ENCODE assay signal across 18 cellular contexts in genomic region chr6:147219463-147219862, GRCh38. TPM values are rescaled to one million over a fixed set of nuclear protein-coding genes. Genes with fewer than 3 reads are reported as not detected.
DNase-seq lines count a peak whose midpoint lies in the region; ATAC-seq and TF ChIP-seq lines count a peak whose summit lies in the region.
"Had no signal": no experiment of that assay in that cellular context is flagged by ENCODE, and none has a peak within 500 bp of the region (broad histone marks: within the 10 kb centered on the region; RNA-seq: fewer than 3 reads in every experiment).

No MANE protein-coding gene starts in this region.

- H3K27me3 Mint-ChIP-seq in MCF 10A (ENCODE audit: insufficient read depth, unreplicated experiment) (no peaks in the 10 kb centered on the region), WTC11 (ENCODE audit: low read depth) (no peaks in the 10 kb centered on the region), neural crest cell (ENCODE audit: low read depth) (no peaks in the 10 kb centered on the region)
- H3K27me3 Mint-ChIP-seq: CD4-positive, CD25-positive, alpha-beta regulatory T cell; CD8-positive, alpha-beta memory T cell had no signal

- H3K9me3 Mint-ChIP-seq in MCF 10A (ENCODE audit: unreplicated experiment) (no peaks in the 10 kb centered on the region), WTC11 (no peaks in the 10 kb centered on the region), neural crest cell (no peaks in the 10 kb centered on the region)
- H3K9me3 Mint-ChIP-seq: CD4-positive, CD25-positive, alpha-beta regulatory T cell; CD8-positive, alpha-beta memory T cell had no signal

- H3K4me1 ChIP-seq in breast epithelium, result no peaks in the 10 kb centered on the region
- H3K4me1 ChIP-seq: BE2C had no signal

- no peaks in the 10 kb centered on the region for H3K9me3 ChIP-seq in breast epithelium
- H3K9me3 ChIP-seq: BE2C, HAP-1 had no signal

- CTCF ChIA-PET in MCF 10A (lab: Yijun Ruan, JAX), result interaction anchor here (4.5 kb wide), 1 partner anchor 316 kb away, joined by 26 read pairs; no protein-coding TSS in a partner anchor
- CTCF ChIA-PET in WTC11 (lab: Charles Lee), result interaction anchor here (0.6 kb wide), 1 partner anchor 43 kb away, joined by 3 read pairs; no protein-coding TSS in a partner anchor

- ATAC-seq in WTC11, result no peak

- H3K4me1 Mint-ChIP-seq in MCF 10A (ENCODE audit: insufficient read depth, unreplicated experiment) (peaks cover 34% of the 10 kb centered on the region), WTC11 (peaks cover 21% of the 10 kb centered on the region), neural crest cell (peaks cover 27% of the 10 kb centered on the region)

- POLR2A ChIA-PET in MCF 10A (lab: Yijun Ruan, JAX) (interaction anchor here (0.8 to 3.4 kb wide), 4 partner anchors 9 to 14 kb away, joined by 5 to 18 read pairs (median 10); partner anchors contain the start of gene STXBP5), WTC11 (lab: Charles Lee) (no interaction called here)

- peaks cover 39% of the 10 kb centered on the region for H3K36me3 Mint-ChIP-seq in MCF 10A (ENCODE audit: insufficient read depth, unreplicated experiment)
- peaks cover 4% of the 10 kb centered on the region; the same call in 1 of the 2 replicates for H3K36me3 Mint-ChIP-seq in WTC11
- peaks cover 7% of the 10 kb centered on the region for H3K36me3 Mint-ChIP-seq in neural crest cell (ENCODE audit: low read depth)

- intact Hi-C loops in MCF 10A (cut with micrococcal nuclease), result no loop called here
- intact Hi-C loops in breast epithelium (cut with DNase I; ENCODE audit: low total_unique reads), result no loop called here

- H3K4me3 ChIP-seq in breast epithelium, result no peak overlapping the region
- H3K4me3 ChIP-seq: GM23248, HAP-1 had no signal

- H3K27ac Mint-ChIP-seq in MCF 10A (ENCODE audit: low read depth, unreplicated experiment) (peak overlapping the region; percentile 12), WTC11 (peak overlapping the region; percentile 9; the same call in 1 of the 2 replicates), neural crest cell (ENCODE audit: unreplicated experiment) (peak overlapping the region; percentile 84)

- BruUV-seq in MCF 10A (replicated peaks; lab: Mats Ljungman, UMichigan), result no TSS peak

- H3K27ac ChIP-seq in breast epithelium, result no peak overlapping the region
- H3K27ac ChIP-seq: GM23248 had no signal

- TF ChIP-seq POLR2A in breast epithelium (IDR thresholded peaks at IDR 0.05), result no peak

- DNase-seq in MCF 10A (ENCODE audit: unreplicated experiment) (no peak), breast epithelium (ENCODE audit: low spot score in 2 of 2) (no peak), WTC11 (ENCODE audit: low spot score) (no peak), neural crest cell (ENCODE audit: low read depth, low spot score) (no peak), nucleus accumbens (lab: John Stamatoyannopoulos, UW) (no peak)
- DNase-seq in activated effector memory CD4-positive, alpha-beta T cell treated with anti-CD3 and anti-CD28 coated beads, Interleukin-2, amount 50 U/mL, for 16 hours, result no peak
- DNase-seq: ACHN; BE2C; C1 segment of cervical spinal cord; CD4-positive, CD25-positive, alpha-beta regulatory T cell; CD8-positive, alpha-beta memory T cell; COR-L47; DMS 273 treated with DMSO at 0.1 percent for 48 hours; DMS53; DND-41; EL; GM23248 had no signal

- TF ChIP-seq CTCF in MCF 10A (IDR thresholded peaks at IDR 0.05; ENCODE audit: unreplicated experiment) (no peak), breast epithelium (IDR thresholded peaks at IDR 0.05) (no peak), WTC11 (IDR thresholded peaks at IDR 0.05) (no peak), neural crest cell (conservative IDR thresholded peaks at IDR 0.05) (no peak)

- no peaks in the 10 kb centered on the region for H3K27me3 ChIP-seq in breast epithelium
- H3K27me3 ChIP-seq: BE2C had no signal

- no peak overlapping the region for H3K4me3 Mint-ChIP-seq in MCF 10A (ENCODE audit: unreplicated experiment)
- no peak overlapping the region for H3K4me3 Mint-ChIP-seq in WTC11
- H3K4me3 Mint-ChIP-seq in neural crest cell, result no peak overlapping the region
- H3K4me3 Mint-ChIP-seq: CD8-positive, alpha-beta memory T cell had no signal

- no peaks in the 10 kb centered on the region for H3K36me3 ChIP-seq in breast epithelium
- H3K36me3 ChIP-seq: HAP-1 had no signal

TF ChIP-seq in WTC11, 78 proteins besides CTCF, POLR2A, EP300 and RAD21:
- TF ChIP-seq GRHL2 (CRISPR knock-in tag; IDR thresholded peaks at IDR 0.05; ENCODE audit: insufficient replicate concordance, severe bottlenecking) (no peak), SP1 (CRISPR knock-in tag; conservative IDR thresholded peaks at IDR 0.05) (no peak), ELF4 (CRISPR knock-in tag; IDR thresholded peaks at IDR 0.05; ENCODE audit: low read depth) (no peak), STAT6 (CRISPR knock-in tag; conservative IDR thresholded peaks at IDR 0.05; ENCODE audit: low read depth) (no peak), NFATC4 (CRISPR knock-in tag; IDR thresholded peaks at IDR 0.05) (no peak), IRF2 (CRISPR knock-in tag; IDR thresholded peaks at IDR 0.05; ENCODE audit: borderline replicate concordance, low read depth) (no peak), ZSCAN18 (CRISPR knock-in tag; IDR thresholded peaks at IDR 0.05) (no peak), ZNF121 (CRISPR knock-in tag; IDR thresholded peaks at IDR 0.05) (no peak), NR3C1 (CRISPR knock-in tag; conservative IDR thresholded peaks at IDR 0.05; ENCODE audit: low read depth) (no peak), ZNF138 (CRISPR knock-in tag; conservative IDR thresholded peaks at IDR 0.05) (no peak)
- TF ChIP-seq, protein P1, sequence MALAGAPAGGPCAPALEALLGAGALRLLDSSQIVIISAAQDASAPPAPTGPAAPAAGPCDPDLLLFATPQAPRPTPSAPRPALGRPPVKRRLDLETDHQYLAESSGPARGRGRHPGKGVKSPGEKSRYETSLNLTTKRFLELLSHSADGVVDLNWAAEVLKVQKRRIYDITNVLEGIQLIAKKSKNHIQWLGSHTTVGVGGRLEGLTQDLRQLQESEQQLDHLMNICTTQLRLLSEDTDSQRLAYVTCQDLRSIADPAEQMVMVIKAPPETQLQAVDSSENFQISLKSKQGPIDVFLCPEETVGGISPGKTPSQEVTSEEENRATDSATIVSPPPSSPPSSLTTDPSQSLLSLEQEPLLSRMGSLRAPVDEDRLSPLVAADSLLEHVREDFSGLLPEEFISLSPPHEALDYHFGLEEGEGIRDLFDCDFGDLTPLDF (CRISPR knock-in tag; IDR thresholded peaks at IDR 0.05), result no peak

RNA-seq across cellular contexts. Expression of gene STXBP5, which starts 15.2 kb away (rescaled TPM):
- 36.9 and 38.5 TPM in 2 replicates for total RNA-seq in MCF 10A (2022)
- 10 to 100 TPM; 21.3 to 43.6 (median 26.9) TPM for total RNA-seq in breast epithelium
- total RNA-seq in WTC11 (2021), result 9.9 to 13.2 TPM (median 9.9 TPM) in 3 replicates
- total RNA-seq in neural crest cell, result 10.7 and 12.4 TPM in 2 replicates

Comparison
In these comparisons a context has a peak if more than half of its experiments do, and no peak if none do; other contexts are left out.
1. H3K27ac Mint-ChIP-seq: peak in every context shown above with its lines; median percentile 84 in neural crest cell; 12 in MCF 10A; 9 in WTC11.